ENCODE assay signal across 21 cellular contexts in genomic region chr18:28459587-28459986, GRCh38.
"Had no signal": no experiment of that assay in that cellular context is flagged by ENCODE, and none has a peak within 500 bp of the region (broad histone marks: within the 10 kb centered on the region; RNA-seq: fewer than 3 reads in every experiment).

No MANE protein-coding gene starts in this region.

- DNase-seq: activated CD4-positive, alpha-beta T cell treated with anti-CD3 and anti-CD28 coated beads, Interleukin-2, amount 50 U/mL, for 48 hours; activated naive CD8-positive, alpha-beta T cell treated with anti-CD3 and anti-CD28 coated beads for 36 hours; erythroblast; left cardiac atrium; pancreas; right lobe of liver; spleen; stimulated activated CD4-positive, alpha-beta T cell treated with anti-CD3 and anti-CD28 coated beads, Interleukin-4, amount 100 ng/mL, for 4 hours; stimulated activated naive B cell treated with anti-CD40 and anti-IgM and Interleukin-4, amounts not matched to agents 10 μg/mL and 1 μg/mL and 100 μg/mL, for 72 hours; T-helper 2 cell; upper lobe of right lung; WERI-Rb-1 had no signal

- H3K4me3 Mint-ChIP-seq: activated naive CD8-positive, alpha-beta T cell treated with anti-CD3 and anti-CD28 coated beads for 36 hours; activated T-helper 1 cell treated with anti-CD3 and anti-CD28 coated beads, Interleukin-12 subunit alpha, Interleukin-12 subunit beta, Interleukin-2, Interleukin-4 antibody, amounts not matched to agents 30 ng/mL and 10 ng/mL and 1 ng/mL, durations not matched to agents 14 hours and 24 hours and 36 hours; brain; central memory CD8-positive, alpha-beta T cell; mesothelial cell of epicardium; natural killer cell treated with Interleukin-12 subunit alpha and Interleukin-12 subunit beta and Interleukin-15 and Interleukin-18, amount 100 ng/mL, for 72 hours; stimulated activated naive B cell treated with anti-CD40 and anti-IgM and Interleukin-4, amounts not matched to agents 10 μg/mL and 1 μg/mL and 100 μg/mL, for 72 hours had no signal

- H3K4me3 ChIP-seq: coronary artery, lung, pancreas, right lobe of liver, spleen, thoracic aorta, upper lobe of right lung had no signal

- H3K4me1 ChIP-seq: pancreas, right lobe of liver, spleen, upper lobe of right lung had no signal

- H3K36me3 ChIP-seq: neutrophil, pancreas, right lobe of liver, spleen, thoracic aorta, upper lobe of right lung, WERI-Rb-1 had no signal

- H3K9me3 ChIP-seq: neutrophil, pancreas, right lobe of liver, thoracic aorta, upper lobe of right lung had no signal

- H3K27ac ChIP-seq: coronary artery, neutrophil, pancreas, right lobe of liver, spleen, thoracic aorta, upper lobe of right lung, WERI-Rb-1 had no signal

- H3K27me3 Mint-ChIP-seq: activated naive CD8-positive, alpha-beta T cell treated with anti-CD3 and anti-CD28 coated beads for 36 hours; brain; central memory CD8-positive, alpha-beta T cell; natural killer cell treated with Interleukin-12 subunit alpha and Interleukin-12 subunit beta and Interleukin-15 and Interleukin-18, amount 100 ng/mL, for 72 hours; stimulated activated naive B cell treated with anti-CD40 and anti-IgM and Interleukin-4, amounts not matched to agents 10 μg/mL and 1 μg/mL and 100 μg/mL, for 72 hours had no signal

- H3K4me1 Mint-ChIP-seq: activated naive CD8-positive, alpha-beta T cell treated with anti-CD3 and anti-CD28 coated beads for 36 hours; brain; central memory CD8-positive, alpha-beta T cell; mesothelial cell of epicardium; stimulated activated naive B cell treated with anti-CD40 and anti-IgM and Interleukin-4, amounts not matched to agents 10 μg/mL and 1 μg/mL and 100 μg/mL, for 72 hours had no signal

- H3K36me3 Mint-ChIP-seq: activated naive CD8-positive, alpha-beta T cell treated with anti-CD3 and anti-CD28 coated beads for 36 hours; brain; mesothelial cell of epicardium; natural killer cell treated with Interleukin-12 subunit alpha and Interleukin-12 subunit beta and Interleukin-15 and Interleukin-18, amount 100 ng/mL, for 72 hours; stimulated activated naive B cell treated with anti-CD40 and anti-IgM and Interleukin-4, amounts not matched to agents 10 μg/mL and 1 μg/mL and 100 μg/mL, for 72 hours had no signal

- H3K27me3 ChIP-seq: neutrophil, pancreas, right lobe of liver, spleen, upper lobe of right lung had no signal

- ATAC-seq: left cardiac atrium; natural killer cell treated with Interleukin-12 subunit alpha and Interleukin-12 subunit beta and Interleukin-15 and Interleukin-18, amount 100 ng/mL, for 72 hours; pancreas; stimulated activated naive B cell treated with anti-CD40 and anti-IgM and Interleukin-4, amounts not matched to agents 10 μg/mL and 1 μg/mL and 100 μg/mL, for 72 hours; upper lobe of right lung had no signal

- H3K27ac Mint-ChIP-seq: activated naive CD8-positive, alpha-beta T cell treated with anti-CD3 and anti-CD28 coated beads for 36 hours; activated T-helper 1 cell treated with anti-CD3 and anti-CD28 coated beads, Interleukin-12 subunit alpha, Interleukin-12 subunit beta, Interleukin-2, Interleukin-4 antibody, amounts not matched to agents 30 ng/mL and 10 ng/mL and 1 ng/mL, durations not matched to agents 14 hours and 24 hours and 36 hours; brain; mesothelial cell of epicardium; natural killer cell treated with Interleukin-12 subunit alpha and Interleukin-12 subunit beta and Interleukin-15 and Interleukin-18, amount 100 ng/mL, for 72 hours; stimulated activated naive B cell treated with anti-CD40 and anti-IgM and Interleukin-4, amounts not matched to agents 10 μg/mL and 1 μg/mL and 100 μg/mL, for 72 hours had no signal
